8 cellular contexts compared by ENCODE assay signal in genomic region chr1:54310439-54311328, GRCh38.
DNase-seq lines count a peak whose midpoint lies in the region; ATAC-seq and TF ChIP-seq lines count a peak whose summit lies in the region.

No MANE protein-coding gene starts in this region.

- H3K27ac Mint-ChIP-seq in endodermal cell: peak overlapping the region; percentile 90
- peak overlapping the region; percentile 70 to 83 for H3K27ac Mint-ChIP-seq in natural killer cell

- H3K4me1 Mint-ChIP-seq in endodermal cell (peaks cover 82% of the 10 kb centered on the region), natural killer cell (peaks cover 70 to 91% of the 10 kb centered on the region in 2 donors)

- no peaks in the 10 kb centered on the region for H3K9me3 ChIP-seq in endodermal cell (ENCODE audit: control insufficient read depth, low read length)

- peak overlapping the region; percentile 97 for H3K27ac ChIP-seq in endodermal cell (ENCODE audit: low read depth, low read length)

- TF ChIP-seq CTCF in AG09309 (IDR thresholded peaks at IDR 0.05; ENCODE audit: control insufficient read depth, insufficient read depth, low read depth, low read length, missing control alignments): peak; percentile 63
- TF ChIP-seq CTCF in GM12875 (IDR thresholded peaks at IDR 0.05; ENCODE audit: borderline replicate concordance, insufficient read depth, low read depth, low read length): peak; percentile 39; the same call in 1 of the 2 replicates
- TF ChIP-seq CTCF in endodermal cell (conservative IDR thresholded peaks at IDR 0.05): peak; percentile 84
- no peak for TF ChIP-seq CTCF in natural killer cell (IDR thresholded peaks at IDR 0.05)

- H3K4me3 ChIP-seq in AG09309 (ENCODE audit: control insufficient read depth, low read depth, low read length) (no peak overlapping the region), GM12875 (ENCODE audit: low read depth, low read length) (no peak overlapping the region), endodermal cell (ENCODE audit: low read length) (no peak overlapping the region)

- 43 to 52% methylated on average over 5 to 12 of the region's 12 CpGs for WGBS in endodermal cell (ENCODE audit: insufficient coverage in 1 of 2, insufficient read length in 1 of 2), 2 experiments

- in situ Hi-C loops in SK-MEL-5 (cut with HindIII; ENCODE audit: low pct_unique_long_range_greater_than_20kb, low sequenced_read_pairs): no loop called here

- DNase-seq in AG09309 (ENCODE audit: low read depth): no peak
- peak; percentile 63 for DNase-seq in SK-MEL-5 (ENCODE audit: low read depth, low spot score)
- DNase-seq in endodermal cell: peak; percentile 94
- peak; percentile 24 for DNase-seq in natural killer cell

- H3K27me3 ChIP-seq in endodermal cell (ENCODE audit: control insufficient read depth, insufficient read depth, low read length, poor library complexity, severe bottlenecking): no peaks in the 10 kb centered on the region

- no peak overlapping the region for H3K9ac ChIP-seq in endodermal cell (ENCODE audit: extremely low read depth, low read length, poor library complexity, severe bottlenecking)

- H3K36me3 ChIP-seq in endodermal cell (ENCODE audit: control insufficient read depth, insufficient read depth, low read length): peaks cover 43% of the 10 kb centered on the region

- peaks cover 53% of the 10 kb centered on the region for H3K4me1 ChIP-seq in endodermal cell (ENCODE audit: control insufficient read depth, insufficient read depth, low read length)

- H3K4me3 Mint-ChIP-seq in endodermal cell (peak overlapping the region; percentile 18), natural killer cell (no peak overlapping the region)

- ATAC-seq in natural killer cell: peak; percentile 40 to 69 (median 40)
- ATAC-seq in GM18519 (IDR thresholded peaks at IDR 0.05; ENCODE audit: low FRiP score, unreplicated experiment): no peak
- no peak for ATAC-seq in GM21526 (IDR thresholded peaks at IDR 0.05; ENCODE audit: low FRiP score, unreplicated experiment)
- no peak for ATAC-seq in HG02981 (IDR thresholded peaks at IDR 0.05; ENCODE audit: unreplicated experiment)

- H3K36me3 Mint-ChIP-seq in endodermal cell (ENCODE audit: low read depth): peaks cover 34% of the 10 kb centered on the region
- no peaks in the 10 kb centered on the region for H3K36me3 Mint-ChIP-seq in natural killer cell

- intact Hi-C loops in natural killer cell (cut with micrococcal nuclease): loop anchor here (10.0 kb wide), 1 partner anchor 94 kb away; the partner anchor contains the start of gene SSBP3

- H3K27me3 Mint-ChIP-seq in endodermal cell (ENCODE audit: insufficient read depth): no peaks in the 10 kb centered on the region
- H3K27me3 Mint-ChIP-seq in natural killer cell (ENCODE audit: low read depth in 2 of 2): no peaks in the 10 kb centered on the region

- H3K9me3 Mint-ChIP-seq in endodermal cell (no peaks in the 10 kb centered on the region), natural killer cell (no peaks in the 10 kb centered on the region)

Comparison
In these comparisons a context has a peak if more than half of its experiments do, and no peak if none do; other contexts are left out.
1. ATAC-seq: peak in natural killer cell (3 of 3); none in GM18519 (single experiment), GM21526 (single experiment) and HG02981 (single experiment).